Comparison of ENCODE assay signal across 20 cellular contexts in the genomic region with DNA sequence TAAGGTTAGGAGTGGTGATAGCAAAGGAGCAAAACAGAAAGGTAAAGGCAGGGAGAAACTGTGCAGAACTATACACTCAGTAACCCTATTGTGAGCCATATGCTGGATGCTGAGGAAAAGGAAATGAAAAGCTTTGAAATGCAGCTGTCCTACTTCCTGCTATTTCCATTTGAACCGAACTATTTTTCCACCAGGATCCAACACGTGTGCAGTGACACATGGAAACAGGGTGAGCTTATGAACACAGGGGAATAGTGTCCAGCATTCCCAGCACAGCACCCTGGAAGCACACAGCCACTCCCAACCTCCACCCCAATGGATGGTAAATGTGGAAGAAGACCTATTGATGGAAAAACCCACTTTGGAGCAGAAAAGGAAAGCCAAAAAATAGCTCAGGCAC.
A peak's percentile ranks its signal among the peaks of the same experiment; 100 is the strongest.
DNase-seq lines count a peak whose midpoint lies in the region; ATAC-seq and TF ChIP-seq lines count a peak whose summit lies in the region.
"Had no signal": no experiment of that assay in that cellular context is flagged by ENCODE, and none has a peak within 500 bp of the region (broad histone marks: within the 10 kb centered on the region; RNA-seq: fewer than 3 reads in every experiment).

No MANE protein-coding gene starts in this region.

- H3K4me1 ChIP-seq in left lung = no peaks in the 10 kb centered on the region
- H3K4me1 ChIP-seq: HAP-1, SJCRH30 had no signal

- no peak overlapping the region for H3K27ac Mint-ChIP-seq in MCF 10A (ENCODE audit: low read depth, unreplicated experiment)
- H3K27ac Mint-ChIP-seq: CD4-positive, alpha-beta T cell had no signal

- POLR2A ChIA-PET in MCF 10A (lab: Yijun Ruan, JAX) = interaction anchor here (1.3 kb wide), 2 partner anchors 9 to 17 kb away, joined by 3 to 5 read pairs; no protein-coding TSS in a partner anchor

- BruUV-seq in MCF 10A (replicated peaks; lab: Mats Ljungman, UMichigan) = no TSS peak

- H3K27ac ChIP-seq in left lung = no peak overlapping the region
- H3K27ac ChIP-seq: SJCRH30 had no signal

- H3K9me3 Mint-ChIP-seq in MCF 10A (ENCODE audit: unreplicated experiment) = no peaks in the 10 kb centered on the region
- H3K9me3 Mint-ChIP-seq: CD4-positive, alpha-beta T cell had no signal

- DNase-seq in NCI-H69 (lab: John Stamatoyannopoulos, UW) = peak; percentile 62
- peak; percentile 80 for DNase-seq in cerebellar cortex (ENCODE audit: low spot score)
- DNase-seq in fibroblast of mammary gland (ENCODE audit: low read depth) = peak; percentile 8
- peak; percentile 30 for DNase-seq in pulmonary artery endothelial cell (ENCODE audit: low read depth, low spot score)
- no peak for DNase-seq in left lung
- DNase-seq in GM03348 (ENCODE audit: low spot score) = no peak
- no peak for DNase-seq in MCF 10A (ENCODE audit: unreplicated experiment)
- DNase-seq: CD4-positive, alpha-beta T cell; COR-L47; DMS153; GF-D8; IMR-90; NCI-H1417; NCI-H187; NCI-H446; NCI-H526; OCI-M1 had no signal

- ATAC-seq in GM21786 (IDR thresholded peaks at IDR 0.05; ENCODE audit: unreplicated experiment) = no peak
- ATAC-seq in left lung = no peak

- no peaks in the 10 kb centered on the region for H3K4me1 Mint-ChIP-seq in MCF 10A (ENCODE audit: insufficient read depth, unreplicated experiment)

- CTCF ChIA-PET in MCF 10A (lab: Yijun Ruan, JAX) = interaction anchor here (0.5 kb wide), 1 partner anchor 115 kb away, joined by 3 read pairs; no protein-coding TSS in a partner anchor

- H3K4me3 Mint-ChIP-seq in MCF 10A (ENCODE audit: unreplicated experiment) = no peak overlapping the region
- H3K4me3 Mint-ChIP-seq: CD4-positive, alpha-beta T cell had no signal

- no peaks in the 10 kb centered on the region for H3K36me3 ChIP-seq in left lung
- H3K36me3 ChIP-seq: HAP-1, SJCRH30 had no signal

- TF ChIP-seq CTCF in fibroblast of mammary gland (conservative IDR thresholded peaks at IDR 0.05; ENCODE audit: control insufficient read depth, insufficient read depth, low read depth, low read length) = no peak
- no peak for TF ChIP-seq CTCF in left lung (IDR thresholded peaks at IDR 0.05)
- TF ChIP-seq CTCF in MCF 10A (IDR thresholded peaks at IDR 0.05; ENCODE audit: unreplicated experiment) = no peak

- peaks cover 5% of the 10 kb centered on the region for H3K36me3 Mint-ChIP-seq in MCF 10A (ENCODE audit: insufficient read depth, unreplicated experiment)

- H3K27me3 ChIP-seq in left lung = no peaks in the 10 kb centered on the region
- H3K27me3 ChIP-seq: SJCRH30 had no signal

- intact Hi-C loops in left lung (cut with DNase I) = no loop called here
- intact Hi-C loops in MCF 10A (cut with micrococcal nuclease) = no loop called here

- H3K4me3 ChIP-seq in fibroblast of mammary gland (ENCODE audit: control insufficient read depth, low read depth, low read length) = no peak overlapping the region
- H3K4me3 ChIP-seq in left lung = no peak overlapping the region
- H3K4me3 ChIP-seq: HAP-1, SJCRH30 had no signal

- no peaks in the 10 kb centered on the region for H3K27me3 Mint-ChIP-seq in MCF 10A (ENCODE audit: insufficient read depth, unreplicated experiment)
- H3K27me3 Mint-ChIP-seq: CD4-positive, alpha-beta T cell had no signal

- H3K9me3 ChIP-seq in left lung = no peaks in the 10 kb centered on the region
- H3K9me3 ChIP-seq: HAP-1, SJCRH30 had no signal

Comparison
In these comparisons a context has a peak if more than half of its experiments do, and no peak if none do; other contexts are left out.
1. DNase-seq: peak in NCI-H69 (single experiment), cerebellar cortex (single experiment), fibroblast of mammary gland (single experiment) and pulmonary artery endothelial cell (single experiment); none in left lung (0 of 2), GM03348 (single experiment) and MCF 10A (single experiment).